In the genomic region with DNA sequence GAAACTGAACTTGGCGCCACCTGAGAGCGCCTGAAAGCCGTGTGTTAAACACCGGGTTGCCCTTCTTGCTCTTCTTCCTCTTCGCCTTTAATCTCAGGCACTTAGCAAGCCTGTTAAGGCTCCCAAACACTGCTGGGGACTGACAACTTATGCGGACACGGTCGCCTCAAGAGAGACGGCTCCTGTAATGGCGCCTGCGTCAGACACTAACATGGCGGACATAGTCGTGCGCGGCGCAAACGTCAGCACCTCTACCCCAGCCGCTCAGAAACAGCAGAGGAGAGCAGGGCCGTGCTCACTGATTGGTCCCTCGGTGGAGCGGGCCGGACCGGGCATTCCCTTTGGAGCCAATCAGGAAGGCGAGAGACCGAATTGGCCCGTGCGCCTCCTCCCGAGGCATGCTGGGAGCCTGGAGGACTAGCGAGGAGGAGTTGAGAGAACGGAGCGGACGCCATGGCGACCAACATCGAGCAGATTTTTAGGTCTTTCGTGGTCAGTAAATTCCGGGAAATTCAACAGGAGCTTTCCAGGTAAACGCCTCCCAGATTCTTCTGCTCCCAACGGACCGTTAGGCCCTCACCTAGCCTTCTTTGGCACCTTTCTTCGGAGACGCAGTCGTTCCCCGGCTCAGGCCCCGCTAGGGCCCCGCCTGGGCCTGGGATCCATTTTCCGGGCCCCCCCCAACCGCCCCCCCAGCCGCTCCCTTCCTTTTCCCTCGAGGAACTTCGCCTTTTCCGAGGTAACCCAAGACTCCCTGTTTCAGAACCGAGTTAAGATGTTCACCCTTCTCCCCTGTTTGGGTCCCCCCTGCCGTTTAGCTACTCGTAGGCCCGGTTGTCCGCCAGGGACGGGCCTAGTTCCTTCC, we compare ENCODE assay signal across 8 cellular contexts. TPM values are rescaled to one million over a fixed set of nuclear protein-coding genes. Genes with fewer than 3 reads are reported as not detected.
A peak's percentile ranks its signal among the peaks of the same experiment; 100 is the strongest.
DNase-seq lines count a peak whose midpoint lies in the region; ATAC-seq and TF ChIP-seq lines count a peak whose summit lies in the region.

A gene with protein sequence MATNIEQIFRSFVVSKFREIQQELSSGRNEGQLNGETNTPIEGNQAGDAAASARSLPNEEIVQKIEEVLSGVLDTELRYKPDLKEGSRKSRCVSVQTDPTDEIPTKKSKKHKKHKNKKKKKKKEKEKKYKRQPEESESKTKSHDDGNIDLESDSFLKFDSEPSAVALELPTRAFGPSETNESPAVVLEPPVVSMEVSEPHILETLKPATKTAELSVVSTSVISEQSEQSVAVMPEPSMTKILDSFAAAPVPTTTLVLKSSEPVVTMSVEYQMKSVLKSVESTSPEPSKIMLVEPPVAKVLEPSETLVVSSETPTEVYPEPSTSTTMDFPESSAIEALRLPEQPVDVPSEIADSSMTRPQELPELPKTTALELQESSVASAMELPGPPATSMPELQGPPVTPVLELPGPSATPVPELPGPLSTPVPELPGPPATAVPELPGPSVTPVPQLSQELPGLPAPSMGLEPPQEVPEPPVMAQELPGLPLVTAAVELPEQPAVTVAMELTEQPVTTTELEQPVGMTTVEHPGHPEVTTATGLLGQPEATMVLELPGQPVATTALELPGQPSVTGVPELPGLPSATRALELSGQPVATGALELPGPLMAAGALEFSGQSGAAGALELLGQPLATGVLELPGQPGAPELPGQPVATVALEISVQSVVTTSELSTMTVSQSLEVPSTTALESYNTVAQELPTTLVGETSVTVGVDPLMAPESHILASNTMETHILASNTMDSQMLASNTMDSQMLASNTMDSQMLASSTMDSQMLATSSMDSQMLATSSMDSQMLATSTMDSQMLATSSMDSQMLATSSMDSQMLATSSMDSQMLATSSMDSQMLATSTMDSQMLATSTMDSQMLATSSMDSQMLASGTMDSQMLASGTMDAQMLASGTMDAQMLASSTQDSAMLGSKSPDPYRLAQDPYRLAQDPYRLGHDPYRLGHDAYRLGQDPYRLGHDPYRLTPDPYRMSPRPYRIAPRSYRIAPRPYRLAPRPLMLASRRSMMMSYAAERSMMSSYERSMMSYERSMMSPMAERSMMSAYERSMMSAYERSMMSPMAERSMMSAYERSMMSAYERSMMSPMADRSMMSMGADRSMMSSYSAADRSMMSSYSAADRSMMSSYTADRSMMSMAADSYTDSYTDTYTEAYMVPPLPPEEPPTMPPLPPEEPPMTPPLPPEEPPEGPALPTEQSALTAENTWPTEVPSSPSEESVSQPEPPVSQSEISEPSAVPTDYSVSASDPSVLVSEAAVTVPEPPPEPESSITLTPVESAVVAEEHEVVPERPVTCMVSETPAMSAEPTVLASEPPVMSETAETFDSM (N-terminal part only) (plus strand): TSS at position 399 of the 865 bp plus-strand sequence. CDS start 55 bp downstream, at position 454.

- peak within 1 kb of the TSS; percentile 95 for H3K27ac ChIP-seq in ACC112 (ENCODE audit: low read depth, low read length)
- H3K27ac ChIP-seq in VCaP = peak within 1 kb of the TSS; percentile 100
- H3K27ac ChIP-seq in breast epithelium = peak within 1 kb of the TSS; percentile 99
- peak within 1 kb of the TSS; percentile 99 for H3K27ac ChIP-seq in iPS-18a (ENCODE audit: low read length)

- peak within 1 kb of the TSS; percentile 93 for H3K4me3 ChIP-seq in ACC112 (ENCODE audit: low read depth, low read length)
- peak within 1 kb of the TSS; percentile 66 to 78 (median 74) for H3K4me3 ChIP-seq in breast epithelium
- peak within 1 kb of the TSS; percentile 100 for H3K4me3 ChIP-seq in iPS-18a (ENCODE audit: low read length)
- peak within 1 kb of the TSS; percentile 81 for H3K4me3 ChIP-seq in skeletal muscle satellite cell (ENCODE audit: low read length)

- peaks cover 15% of the 10 kb centered on the region for H3K36me3 ChIP-seq in ACC112 (ENCODE audit: insufficient read depth, low read length)
- no peaks in the 10 kb centered on the region for H3K36me3 ChIP-seq in breast epithelium
- peaks cover 35% of the 10 kb centered on the region for H3K36me3 ChIP-seq in iPS-18a (ENCODE audit: control insufficient read depth, low read depth, low read length)
- peaks cover 16% of the 10 kb centered on the region for H3K36me3 ChIP-seq in skeletal muscle satellite cell (ENCODE audit: insufficient read depth, low read length)

- H3K4me1 ChIP-seq in ACC112 (ENCODE audit: control insufficient read depth, insufficient read depth, low read length, unreplicated experiment) (peaks cover 23% of the 10 kb centered on the region), breast epithelium (no peaks in the 10 kb centered on the region), iPS-18a (ENCODE audit: control insufficient read depth, low read depth, low read length) (peaks cover 11% of the 10 kb centered on the region), skeletal muscle satellite cell (ENCODE audit: control insufficient read depth, insufficient read depth, low read length) (peaks cover 24% of the 10 kb centered on the region)

- H2AFZ ChIP-seq in ACC112 (ENCODE audit: low read length, unreplicated experiment) = peak within 1 kb of the TSS; percentile 19

- TF ChIP-seq POLR2A in breast epithelium (IDR thresholded peaks at IDR 0.05) = peak; percentile 98

- ATAC-seq in GM18870 (IDR thresholded peaks at IDR 0.05; ENCODE audit: unreplicated experiment) (peak; percentile 91), HG03135 (IDR thresholded peaks at IDR 0.05; ENCODE audit: unreplicated experiment) (peak; percentile 90)

- intact Hi-C loops in breast epithelium (cut with DNase I; ENCODE audit: low total_unique reads) = no loop called here

- DNase-seq in NCI-H2196 treated with DMSO at 0.1 percent for 48 hours (lab: John Stamatoyannopoulos, UW; ENCODE audit: unreplicated experiment) (peak; percentile 97), breast epithelium (ENCODE audit: low spot score in 2 of 2) (peak; percentile 99)

- H3K27me3 ChIP-seq in ACC112 (ENCODE audit: insufficient read depth, low read length) (no peaks in the 10 kb centered on the region), breast epithelium (no peaks in the 10 kb centered on the region), iPS-18a (ENCODE audit: control insufficient read depth, insufficient read depth, low read length) (no peaks in the 10 kb centered on the region), skeletal muscle satellite cell (ENCODE audit: control insufficient read depth, insufficient read depth, low read length) (no peaks in the 10 kb centered on the region)

- peaks cover 81% of the 10 kb centered on the region for H3K79me2 ChIP-seq in ACC112 (ENCODE audit: control insufficient read depth, insufficient read depth, low read length, unreplicated experiment)

- peak within 1 kb of the TSS; percentile 100 for H3K9ac ChIP-seq in iPS-18a (ENCODE audit: low read length)
- peak within 1 kb of the TSS; percentile 98 for H3K9ac ChIP-seq in skeletal muscle satellite cell (ENCODE audit: low read depth, low read length)

- TF ChIP-seq CTCF in VCaP (conservative IDR thresholded peaks at IDR 0.05) (no peak), breast epithelium (IDR thresholded peaks at IDR 0.05) (no peak)

- H3K9me3 ChIP-seq in breast epithelium = no peaks in the 10 kb centered on the region
- H3K9me3 ChIP-seq in iPS-18a (ENCODE audit: control insufficient read depth, low read depth, low read length) = no peaks in the 10 kb centered on the region
- no peaks in the 10 kb centered on the region for H3K9me3 ChIP-seq in skeletal muscle satellite cell (replicated peaks; ENCODE audit: low read length)

- peak within 1 kb of the TSS; percentile 89 for H3K4me2 ChIP-seq in skeletal muscle satellite cell (ENCODE audit: low read length)

RNA-seq across cellular contexts. Expression of the gene that starts here (rescaled TPM):
- 100 to 1,000 TPM; 265 to 355 (median 330) TPM for total RNA-seq in breast epithelium
- 88.7 and 93.5 TPM in 2 replicates for total RNA-seq in skeletal muscle satellite cell (2012; rRNA removed)

Comparison
In these comparisons a context has a peak if more than half of its experiments do, and no peak if none do; other contexts are left out.
1. Peak in every context shown above with its lines: DNase-seq, ATAC-seq, H3K4me3 ChIP-seq and H3K27ac ChIP-seq.